In the genomic region with DNA sequence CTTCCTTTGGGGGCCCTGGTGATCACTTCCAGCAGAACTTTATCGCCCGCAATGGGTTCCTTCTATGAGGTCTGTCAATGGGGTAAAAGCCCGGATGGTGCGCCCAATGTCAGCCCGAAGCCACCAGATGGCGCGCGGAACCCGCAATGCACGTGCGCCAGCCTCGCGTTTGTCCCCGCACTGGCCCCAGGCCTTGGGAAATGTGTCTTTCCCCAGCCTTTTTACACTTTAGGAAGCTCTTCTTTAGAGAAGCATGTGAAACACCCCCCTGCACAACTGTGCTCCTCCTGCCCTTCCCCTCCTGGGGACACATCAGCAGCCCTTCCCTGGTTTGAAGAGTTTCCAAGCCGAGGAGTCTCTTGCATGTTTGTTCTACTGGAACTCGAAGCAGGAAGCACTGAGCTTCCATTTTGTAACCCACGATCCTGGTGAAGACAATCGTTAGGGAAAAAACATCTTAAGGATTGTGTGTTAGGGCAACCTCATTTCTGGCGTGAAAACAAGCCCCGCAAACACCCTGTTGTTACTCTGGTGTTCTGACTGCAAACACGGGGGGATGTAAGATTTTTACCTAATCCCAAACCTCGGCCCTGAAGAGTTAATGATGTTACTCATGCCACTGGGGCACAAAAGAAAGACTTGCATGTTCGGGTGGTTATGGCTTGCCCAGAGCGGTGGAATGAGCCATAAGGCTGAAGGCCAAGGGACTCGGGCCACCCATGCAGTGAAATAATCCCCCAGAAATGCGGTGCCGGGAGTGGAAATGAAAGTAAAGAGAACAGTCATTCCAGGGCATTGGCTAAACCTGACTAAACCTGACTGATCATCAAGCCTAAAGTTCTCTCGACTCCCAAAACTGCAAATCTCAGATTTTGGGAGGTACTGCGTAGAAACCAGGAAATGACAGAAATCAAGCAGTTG, we compare ENCODE assay signal across 1 cellular context.
TF ChIP-seq lines count a peak whose summit lies in the region.

No MANE protein-coding gene starts in this region.

TF ChIP-seq in K562, 482 proteins besides CTCF, POLR2A, EP300 and RAD21 (continued from another document and continues in another):
- TF ChIP-seq STAT6 (CRISPR knock-in tag; IDR thresholded peaks at IDR 0.05) = no peak
- TF ChIP-seq MED1 (CRISPR knock-in tag; IDR thresholded peaks at IDR 0.05; ENCODE audit: borderline replicate concordance) = no peak
- peak; percentile 72 for TF ChIP-seq GABPB1 (CRISPR knock-in tag; IDR thresholded peaks at IDR 0.05)
- no peak for TF ChIP-seq GATA2 (CRISPR knock-in tag; IDR thresholded peaks at IDR 0.05)
- TF ChIP-seq, protein P1, sequence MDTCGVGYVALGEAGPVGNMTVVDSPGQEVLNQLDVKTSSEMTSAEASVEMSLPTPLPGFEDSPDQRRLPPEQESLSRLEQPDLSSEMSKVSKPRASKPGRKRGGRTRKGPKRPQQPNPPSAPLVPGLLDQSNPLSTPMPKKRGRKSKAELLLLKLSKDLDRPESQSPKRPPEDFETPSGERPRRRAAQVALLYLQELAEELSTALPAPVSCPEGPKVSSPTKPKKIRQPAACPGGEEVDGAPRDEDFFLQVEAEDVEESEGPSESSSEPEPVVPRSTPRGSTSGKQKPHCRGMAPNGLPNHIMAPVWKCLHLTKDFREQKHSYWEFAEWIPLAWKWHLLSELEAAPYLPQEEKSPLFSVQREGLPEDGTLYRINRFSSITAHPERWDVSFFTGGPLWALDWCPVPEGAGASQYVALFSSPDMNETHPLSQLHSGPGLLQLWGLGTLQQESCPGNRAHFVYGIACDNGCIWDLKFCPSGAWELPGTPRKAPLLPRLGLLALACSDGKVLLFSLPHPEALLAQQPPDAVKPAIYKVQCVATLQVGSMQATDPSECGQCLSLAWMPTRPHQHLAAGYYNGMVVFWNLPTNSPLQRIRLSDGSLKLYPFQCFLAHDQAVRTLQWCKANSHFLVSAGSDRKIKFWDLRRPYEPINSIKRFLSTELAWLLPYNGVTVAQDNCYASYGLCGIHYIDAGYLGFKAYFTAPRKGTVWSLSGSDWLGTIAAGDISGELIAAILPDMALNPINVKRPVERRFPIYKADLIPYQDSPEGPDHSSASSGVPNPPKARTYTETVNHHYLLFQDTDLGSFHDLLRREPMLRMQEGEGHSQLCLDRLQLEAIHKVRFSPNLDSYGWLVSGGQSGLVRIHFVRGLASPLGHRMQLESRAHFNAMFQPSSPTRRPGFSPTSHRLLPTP (IDR thresholded peaks at IDR 0.05; ENCODE audit: borderline replicate concordance, extremely low read depth, insufficient read length) = no peak
- TF ChIP-seq HDAC2 (IDR thresholded peaks at IDR 0.05) = no peak; the same call in 1 of the 2 replicates
- 0 out of 2 replicates have a peak, but pooled peaks have one; percentile 50 for TF ChIP-seq CREB5 (CRISPR knock-in tag; IDR thresholded peaks at IDR 0.05)
- TF ChIP-seq HNRNPH1 (optimal IDR thresholded peaks at IDR 0.05; ENCODE audit: low read depth, low read length) = no peak
- 0 out of 2 replicates have a peak, but pooled peaks have one; percentile 21 for TF ChIP-seq REST (CRISPR knock-in tag; IDR thresholded peaks at IDR 0.05; ENCODE audit: low read depth)
- no peak for TF ChIP-seq NUFIP1 (IDR thresholded peaks at IDR 0.05; ENCODE audit: partially characterized antibody)
- TF ChIP-seq TCF7 (IDR thresholded peaks at IDR 0.05; ENCODE audit: borderline replicate concordance) = no peak
- no peak for TF ChIP-seq ZNF830 (CRISPR knock-in tag; IDR thresholded peaks at IDR 0.05)
- TF ChIP-seq, protein P2, sequence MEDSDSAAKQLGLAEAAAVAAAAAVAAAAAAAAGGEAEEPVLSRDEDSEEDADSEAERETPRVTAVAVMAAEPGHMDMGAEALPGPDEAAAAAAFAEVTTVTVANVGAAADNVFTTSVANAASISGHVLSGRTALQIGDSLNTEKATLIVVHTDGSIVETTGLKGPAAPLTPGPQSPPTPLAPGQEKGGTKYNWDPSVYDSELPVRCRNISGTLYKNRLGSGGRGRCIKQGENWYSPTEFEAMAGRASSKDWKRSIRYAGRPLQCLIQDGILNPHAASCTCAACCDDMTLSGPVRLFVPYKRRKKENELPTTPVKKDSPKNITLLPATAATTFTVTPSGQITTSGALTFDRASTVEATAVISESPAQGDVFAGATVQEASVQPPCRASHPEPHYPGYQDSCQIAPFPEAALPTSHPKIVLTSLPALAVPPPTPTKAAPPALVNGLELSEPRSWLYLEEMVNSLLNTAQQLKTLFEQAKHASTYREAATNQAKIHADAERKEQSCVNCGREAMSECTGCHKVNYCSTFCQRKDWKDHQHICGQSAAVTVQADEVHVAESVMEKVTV (CRISPR knock-in tag; IDR thresholded peaks at IDR 0.05) = peak; percentile 100
- TF ChIP-seq FOXP1 (CRISPR knock-in tag; IDR thresholded peaks at IDR 0.05) = no peak; the same call in 1 of the 2 replicates
- no peak for TF ChIP-seq KDM2B (CRISPR knock-in tag; IDR thresholded peaks at IDR 0.05)
- TF ChIP-seq RREB1 (CRISPR knock-in tag; IDR thresholded peaks at IDR 0.05) = 0 out of 2 replicates have a peak, but pooled peaks have one; percentile 16
- peak; percentile 89 for TF ChIP-seq KLF6 (CRISPR knock-in tag; IDR thresholded peaks at IDR 0.05; ENCODE audit: borderline replicate concordance)
- TF ChIP-seq, protein P3, sequence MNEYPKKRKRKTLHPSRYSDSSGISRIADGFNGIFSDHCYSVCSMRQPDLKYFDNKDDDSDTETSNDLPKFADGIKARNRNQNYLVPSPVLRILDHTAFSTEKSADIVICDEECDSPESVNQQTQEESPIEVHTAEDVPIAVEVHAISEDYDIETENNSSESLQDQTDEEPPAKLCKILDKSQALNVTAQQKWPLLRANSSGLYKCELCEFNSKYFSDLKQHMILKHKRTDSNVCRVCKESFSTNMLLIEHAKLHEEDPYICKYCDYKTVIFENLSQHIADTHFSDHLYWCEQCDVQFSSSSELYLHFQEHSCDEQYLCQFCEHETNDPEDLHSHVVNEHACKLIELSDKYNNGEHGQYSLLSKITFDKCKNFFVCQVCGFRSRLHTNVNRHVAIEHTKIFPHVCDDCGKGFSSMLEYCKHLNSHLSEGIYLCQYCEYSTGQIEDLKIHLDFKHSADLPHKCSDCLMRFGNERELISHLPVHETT (CRISPR knock-in tag; conservative IDR thresholded peaks at IDR 0.05 in 1 of 2, IDR thresholded peaks at IDR 0.05 in 1 of 2) = peak in 1 of 2 experiments; percentile 91; a peak in 2 of 4 replicates
- no peak; the same call in 1 of the 2 replicates for TF ChIP-seq THRAP3 (IDR thresholded peaks at IDR 0.05; ENCODE audit: borderline replicate concordance)
- peak; percentile 60; the same call in 1 of the 2 replicates for TF ChIP-seq PTRF (tag; IDR thresholded peaks at IDR 0.05)
- TF ChIP-seq ZNF134 (CRISPR knock-in tag; conservative IDR thresholded peaks at IDR 0.05) = no peak; the same call in 1 of the 2 replicates
- no peak for TF ChIP-seq NCOA4 (IDR thresholded peaks at IDR 0.05; ENCODE audit: partially characterized antibody)
- no peak for TF ChIP-seq SP2 (IDR thresholded peaks at IDR 0.05; ENCODE audit: extremely low read depth, low read depth, low read length, poor library complexity, severe bottlenecking)
- no peak for TF ChIP-seq ZNF217 (CRISPR knock-in tag; IDR thresholded peaks at IDR 0.05)
- TF ChIP-seq SLC30A9 (CRISPR knock-in tag; IDR thresholded peaks at IDR 0.05) = peak; percentile 46; the same call in 1 of the 2 replicates
- no peak for TF ChIP-seq SPI1 (IDR thresholded peaks at IDR 0.05; ENCODE audit: borderline replicate concordance, low read depth, low read length)
- TF ChIP-seq MECOM (CRISPR knock-in tag; IDR thresholded peaks at IDR 0.05) = peak; percentile 85
- TF ChIP-seq THRA (IDR thresholded peaks at IDR 0.05) = no peak
